ENCODE assay signal across 19 cellular contexts in genomic region chr1:192524223-192524622, GRCh38. TPM values are rescaled to one million over a fixed set of nuclear protein-coding genes. Genes with fewer than 3 reads are reported as not detected.
DNase-seq lines count a peak whose midpoint lies in the region; ATAC-seq and TF ChIP-seq lines count a peak whose summit lies in the region.
"Had no signal": no experiment of that assay in that cellular context is flagged by ENCODE, and none has a peak within 500 bp of the region (broad histone marks: within the 10 kb centered on the region; RNA-seq: fewer than 3 reads in every experiment).

No MANE protein-coding gene starts in this region.

- H3K4me3 ChIP-seq in astrocyte of the spinal cord (ENCODE audit: low read depth, low read length) (no peak overlapping the region), right cardiac atrium (ENCODE audit: low read length) (no peak overlapping the region)
- H3K4me3 ChIP-seq: upper lobe of left lung had no signal

- peak overlapping the region; percentile 0 for H3K4me3 Mint-ChIP-seq in natural killer cell treated with Interleukin-12 subunit alpha and Interleukin-12 subunit beta and Interleukin-15 and Interleukin-18, amount 100 ng/mL, for 72 hours
- no peak overlapping the region for H3K4me3 Mint-ChIP-seq in natural killer cell

- TF ChIP-seq CTCF in natural killer cell (IDR thresholded peaks at IDR 0.05) (no peak), astrocyte of the spinal cord (IDR thresholded peaks at IDR 0.05; ENCODE audit: low read depth, low read length) (no peak)

- H3K9me3 Mint-ChIP-seq in natural killer cell treated with Interleukin-12 subunit alpha and Interleukin-12 subunit beta and Interleukin-15 and Interleukin-18, amount 100 ng/mL, for 72 hours, result peaks cover 6% of the 10 kb centered on the region
- no peaks in the 10 kb centered on the region for H3K9me3 Mint-ChIP-seq in natural killer cell

- H3K27me3 ChIP-seq in right cardiac atrium (ENCODE audit: control insufficient read depth, insufficient read depth), result no peaks in the 10 kb centered on the region
- H3K27me3 ChIP-seq: brain microvascular endothelial cell, upper lobe of left lung had no signal

- intact Hi-C loops in natural killer cell (cut with micrococcal nuclease), result loop anchor here (5.0 kb wide), 1 partner anchor 33 kb away; no protein-coding TSS in a partner anchor
- intact Hi-C loops in right cardiac atrium (cut with DNase I), result no loop called here

- peak overlapping the region; percentile 19 to 88 for H3K27ac Mint-ChIP-seq in natural killer cell treated with Interleukin-12 subunit alpha and Interleukin-12 subunit beta and Interleukin-15 and Interleukin-18, amount 100 ng/mL, for 72 hours
- H3K27ac Mint-ChIP-seq in natural killer cell, result no peak overlapping the region

- no peaks in the 10 kb centered on the region for H3K27me3 Mint-ChIP-seq in natural killer cell treated with Interleukin-12 subunit alpha and Interleukin-12 subunit beta and Interleukin-15 and Interleukin-18, amount 100 ng/mL, for 72 hours
- H3K27me3 Mint-ChIP-seq in natural killer cell (ENCODE audit: low read depth in 2 of 2), result no peaks in the 10 kb centered on the region

- no peaks in the 10 kb centered on the region for H3K4me1 ChIP-seq in right cardiac atrium (ENCODE audit: control insufficient read depth, insufficient read depth, low read length)
- H3K4me1 ChIP-seq: upper lobe of left lung had no signal

- H3K9me3 ChIP-seq in right cardiac atrium (ENCODE audit: control insufficient read depth, low read length), result no peaks in the 10 kb centered on the region
- H3K9me3 ChIP-seq: upper lobe of left lung had no signal

- no peak for DNase-seq in natural killer cell treated with Interleukin-12 subunit alpha and Interleukin-12 subunit beta and Interleukin-15 and Interleukin-18, amount 100 ng/mL, for 72 hours (ENCODE audit: low spot score)
- DNase-seq in natural killer cell (no peak), astrocyte of the spinal cord (ENCODE audit: low read depth, low spot score) (peak; percentile 59), right cardiac atrium (no peak), erythroblast (lab: John Stamatoyannopoulos, UW) (no peak), H4 (ENCODE audit: low spot score) (no peak), putamen (ENCODE audit: low spot score) (no peak)
- DNase-seq in stimulated activated CD4-positive, alpha-beta T cell treated with anti-CD3 and anti-CD28 coated beads, Interleukin-2, amount 100 ng/mL, for 48 hours, result no peak
- DNase-seq: activated CD4-positive, CD25-positive, alpha-beta regulatory T cell; activated naive CD4-positive, alpha-beta T cell; brain microvascular endothelial cell; effector CD4-positive, alpha-beta T cell; mesenchymal stem cell; NCI-H1048; NCI-H82; stimulated activated CD4-positive, alpha-beta T cell treated with anti-CD3 and anti-CD28 coated beads, Interleukin-4, amount 100 ng/mL, for 4 hours; upper lobe of left lung had no signal

- no peaks in the 10 kb centered on the region for H3K36me3 Mint-ChIP-seq in natural killer cell treated with Interleukin-12 subunit alpha and Interleukin-12 subunit beta and Interleukin-15 and Interleukin-18, amount 100 ng/mL, for 72 hours
- H3K36me3 Mint-ChIP-seq in natural killer cell, result no peaks in the 10 kb centered on the region

- no peak for ATAC-seq in natural killer cell treated with Interleukin-12 subunit alpha and Interleukin-12 subunit beta and Interleukin-15 and Interleukin-18, amount 100 ng/mL, for 72 hours
- ATAC-seq in natural killer cell, result no peak
- ATAC-seq in right cardiac atrium, result peak; percentile 66 to 68
- ATAC-seq: HepG2 had no signal

- WGBS in right cardiac atrium, result 5% methylated on average over 1 of the region's 1 CpG

- no peak overlapping the region for H3K27ac ChIP-seq in right cardiac atrium (ENCODE audit: low read length)
- H3K27ac ChIP-seq: brain microvascular endothelial cell, upper lobe of left lung had no signal

- in situ Hi-C loops in astrocyte of the spinal cord (cut with HindIII; ENCODE audit: low sequenced_read_pairs), result no loop called here

- H3K4me1 Mint-ChIP-seq in natural killer cell treated with Interleukin-12 subunit alpha and Interleukin-12 subunit beta and Interleukin-15 and Interleukin-18, amount 100 ng/mL, for 72 hours (ENCODE audit: low read depth in 2 of 2), result peaks cover 55 to 65% of the 10 kb centered on the region in 2 donors
- peaks cover 44 to 64% of the 10 kb centered on the region in 2 donors for H3K4me1 Mint-ChIP-seq in natural killer cell

- TF ChIP-seq POLR2A in erythroblast (IDR thresholded peaks at IDR 0.05; ENCODE audit: low read length), result no peak

RNA-seq across cellular contexts. Expression of gene RGS1, which starts 51.4 kb away (rescaled TPM):
- 100 to 1,000 TPM in 1 of 2 donors, 10 to 100 TPM in 1; 67.6 to 143 TPM for total RNA-seq in natural killer cell treated with Interleukin-12 subunit alpha and Interleukin-12 subunit beta and Interleukin-15 and Interleukin-18, amount 100 ng/mL, for 72 hours
- total RNA-seq in natural killer cell (100 to 1,000 TPM; 306 to 365 (median 343) TPM), right cardiac atrium (1 to 10 TPM in 2 of 4 donors, under 1 TPM in 2; 0.37 to 9.2 (median 1.7) TPM)
- polyA plus RNA-seq in right cardiac atrium, result 5.5 TPM
- total RNA-seq in H4 (2014; rRNA removed; shearing (Covaris generic)), result 2.4 and 4.5 TPM in 2 replicates
- total RNA-seq: A673, HepG2 had no signal
- polyA plus RNA-seq: HepG2 had no signal

Comparison
In these comparisons a context has a peak if more than half of its experiments do, and no peak if none do; other contexts are left out.
1. H3K27ac Mint-ChIP-seq: peak in natural killer cell treated with Interleukin-12 subunit alpha and Interleukin-12 subunit beta and Interleukin-15 and Interleukin-18, amount 100 ng/mL, for 72 hours (2 of 2); none in natural killer cell (0 of 2).
2. ATAC-seq: peak in right cardiac atrium (2 of 2); none in natural killer cell treated with Interleukin-12 subunit alpha and Interleukin-12 subunit beta and Interleukin-15 and Interleukin-18, amount 100 ng/mL, for 72 hours (0 of 2) and natural killer cell (0 of 3).
3. RNA of gene RGS1, which starts 51.4 kb away (total RNA-seq): 306 to 365 TPM in natural killer cell and 67.6 to 143 TPM in natural killer cell treated with Interleukin-12 subunit alpha and Interleukin-12 subunit beta and Interleukin-15 and Interleukin-18, amount 100 ng/mL, for 72 hours; 0.37 to 9.2 TPM in right cardiac atrium and 2.4 to 4.5 TPM in H4; every median in the first group is over 4 times any median in the second.